Comparison of ENCODE assay signal across 24 cellular contexts in genomic region chr14:55019968-55020554, GRCh38. TPM values are rescaled to one million over a fixed set of nuclear protein-coding genes. Genes with fewer than 3 reads are reported as not detected.
A peak's percentile ranks its signal among the peaks of the same experiment; 100 is the strongest.
DNase-seq lines count a peak whose midpoint lies in the region; ATAC-seq and TF ChIP-seq lines count a peak whose summit lies in the region.
"Had no signal": no experiment of that assay in that cellular context is flagged by ENCODE, and none has a peak within 500 bp of the region (broad histone marks: within the 10 kb centered on the region; RNA-seq: fewer than 3 reads in every experiment).

No MANE protein-coding gene starts in this region.

- H3K14ac ChIP-seq in IMR-90 (replicated peaks; ENCODE audit: low read depth, low read length): no peak overlapping the region

- H3K4me1 ChIP-seq in IMR-90 (ENCODE audit: control insufficient read depth, insufficient read depth, low read length): peaks cover 5% of the 10 kb centered on the region; the same call in 1 of the 2 replicates
- H3K4me1 ChIP-seq: gastroesophageal sphincter, stomach had no signal

- ATAC-seq in IMR-90 (ENCODE audit: low read depth): peak; percentile 35
- ATAC-seq in naive B cell (ENCODE audit: low read depth in 2 of 2): no peak
- no peak for ATAC-seq in GM18520 (IDR thresholded peaks at IDR 0.05; ENCODE audit: unreplicated experiment)
- no peak for ATAC-seq in GM21528 (IDR thresholded peaks at IDR 0.05; ENCODE audit: low FRiP score, unreplicated experiment)
- ATAC-seq: gastroesophageal sphincter, left colon, Right ventricle myocardium inferior had no signal

- intact Hi-C loops in IMR-90 (cut with micrococcal nuclease): no loop called here
- intact Hi-C loops in activated T-helper 2 cell treated with anti-CD3 and anti-CD28 coated beads, Interferon-gamma antibody, Interleukin-2, Interleukin-4, amounts not matched to agents 10 μg/mL and 5 μg/mL and 100 μg/mL, durations not matched to agents 14 hours and 24 hours and 36 hours (cut with micrococcal nuclease): no loop called here

- CTCF ChIA-PET in IMR-90 (lab: Yijun Ruan, JAX): no interaction called here

- H3K4me2 ChIP-seq in IMR-90 (ENCODE audit: low read depth, low read length): peak overlapping the region; percentile 55; the same call in 1 of the 2 replicates

- no peaks in the 10 kb centered on the region; the same call in 1 of the 2 replicates for H3K36me3 ChIP-seq in IMR-90 (ENCODE audit: control insufficient read depth, insufficient read depth, low read length)
- H3K36me3 ChIP-seq: cardiac muscle cell, gastroesophageal sphincter, stomach had no signal

- no peak overlapping the region for H2BK15ac ChIP-seq in IMR-90 (ENCODE audit: low read depth, low read length)

- H3K23ac ChIP-seq in IMR-90 (ENCODE audit: low read depth, low read length): no peak overlapping the region

- no peaks in the 10 kb centered on the region for H3K9me3 Mint-ChIP-seq in activated T-helper 2 cell treated with anti-CD3 and anti-CD28 coated beads, Interferon-gamma antibody, Interleukin-2, Interleukin-4, amounts not matched to agents 10 μg/mL and 5 μg/mL and 100 μg/mL, durations not matched to agents 14 hours and 24 hours and 36 hours
- H3K9me3 Mint-ChIP-seq in naive B cell: no peaks in the 10 kb centered on the region
- H3K9me3 Mint-ChIP-seq: type B pancreatic cell had no signal

- H2AFZ ChIP-seq in IMR-90 (replicated peaks; ENCODE audit: low read length, poor library complexity): no peak overlapping the region

- peak; percentile 48 for DNase-seq in NOMO-1 treated with DMSO at 0.1 percent for 48 hours (lab: John Stamatoyannopoulos, UW; ENCODE audit: unreplicated experiment)
- no peak for DNase-seq in NOMO-1 treated with dmso at 0.1 percent for 144 hours (lab: John Stamatoyannopoulos, UW; ENCODE audit: unreplicated experiment)
- peak; percentile 51 for DNase-seq in IMR-90
- DNase-seq in activated T-helper 2 cell treated with anti-CD3 and anti-CD28 coated beads, Interferon-gamma antibody, Interleukin-2, Interleukin-4, amounts not matched to agents 10 μg/mL and 5 μg/mL and 100 μg/mL, durations not matched to agents 14 hours and 24 hours and 36 hours (ENCODE audit: low spot score): no peak
- DNase-seq in naive B cell: no peak
- DNase-seq in NCI-H2196 (lab: John Stamatoyannopoulos, UW; ENCODE audit: unreplicated experiment): no peak
- DNase-seq: activated CD4-positive, alpha-beta T cell treated with anti-CD3 and anti-CD28 coated beads, Interleukin-2, amount 50 U/mL, for 48 hours; activated T-cell treated with anti-CD3 and anti-CD28 coated beads for 4 hours; C1 segment of cervical spinal cord; left colon; NCI-H1048; NCI-H2029; NCI-H524; posterior cingulate gyrus; stimulated activated CD4-positive, alpha-beta T cell treated with anti-CD3 and anti-CD28 coated beads, Interleukin-1b, Interleukin-23, amount 100 ng/mL, for 48 hours; stomach had no signal

- dilution Hi-C loops in IMR-90 (cut with HindIII; ENCODE audit: low sequenced_read_pairs, unreplicated experiment): no loop called here

- H3K4me3 ChIP-seq in IMR-90 (ENCODE audit: insufficient read depth, low read depth, low read length): no peak overlapping the region
- H3K4me3 ChIP-seq: cardiac muscle cell, gastroesophageal sphincter, HAP-1, stomach had no signal

- no TSS peak for BruUV-seq in IMR-90 (replicated peaks; lab: Mats Ljungman, UMichigan)

- H3K4me3 Mint-ChIP-seq in activated T-helper 2 cell treated with anti-CD3 and anti-CD28 coated beads, Interferon-gamma antibody, Interleukin-2, Interleukin-4, amounts not matched to agents 10 μg/mL and 5 μg/mL and 100 μg/mL, durations not matched to agents 14 hours and 24 hours and 36 hours (ENCODE audit: low read depth): no peak overlapping the region
- H3K4me3 Mint-ChIP-seq in naive B cell: no peak overlapping the region
- H3K4me3 Mint-ChIP-seq: type B pancreatic cell had no signal

- peaks cover 8 to 34% of the 10 kb centered on the region in 2 experiments; a peak in 3 of 4 replicates for H3K79me1 ChIP-seq in IMR-90 (ENCODE audit: low read depth in 1 of 2, low read length in 2 of 2)

- TF ChIP-seq CTCF in IMR-90 (conservative IDR thresholded peaks at IDR 0.05; ENCODE audit: low read depth, low read length): no peak

- TF ChIP-seq POLR2A in IMR-90 (IDR thresholded peaks at IDR 0.05; ENCODE audit: low read depth, low read length): no peak

- no peak overlapping the region for H4K91ac ChIP-seq in IMR-90 (ENCODE audit: insufficient read depth, low read depth, low read length)

- H4K5ac ChIP-seq in IMR-90 (ENCODE audit: low read depth, low read length): no peak overlapping the region; the same call in 1 of the 2 replicates

- peaks cover 61% of the 10 kb centered on the region for H3K36me3 Mint-ChIP-seq in activated T-helper 2 cell treated with anti-CD3 and anti-CD28 coated beads, Interferon-gamma antibody, Interleukin-2, Interleukin-4, amounts not matched to agents 10 μg/mL and 5 μg/mL and 100 μg/mL, durations not matched to agents 14 hours and 24 hours and 36 hours (ENCODE audit: low read depth)
- no peaks in the 10 kb centered on the region for H3K36me3 Mint-ChIP-seq in naive B cell

- no peaks in the 10 kb centered on the region for H3K27me3 Mint-ChIP-seq in activated T-helper 2 cell treated with anti-CD3 and anti-CD28 coated beads, Interferon-gamma antibody, Interleukin-2, Interleukin-4, amounts not matched to agents 10 μg/mL and 5 μg/mL and 100 μg/mL, durations not matched to agents 14 hours and 24 hours and 36 hours (ENCODE audit: low read depth)
- H3K27me3 Mint-ChIP-seq in naive B cell: no peaks in the 10 kb centered on the region
- H3K27me3 Mint-ChIP-seq: type B pancreatic cell had no signal

- H3K27ac Mint-ChIP-seq in activated T-helper 2 cell treated with anti-CD3 and anti-CD28 coated beads, Interferon-gamma antibody, Interleukin-2, Interleukin-4, amounts not matched to agents 10 μg/mL and 5 μg/mL and 100 μg/mL, durations not matched to agents 14 hours and 24 hours and 36 hours: peak overlapping the region; percentile 25
- peak overlapping the region in 4 of 6 donors; percentile 3 to 33 (median 18) for H3K27ac Mint-ChIP-seq in naive B cell
- H3K27ac Mint-ChIP-seq: type B pancreatic cell had no signal

- H3K9me3 ChIP-seq in IMR-90 (ENCODE audit: control insufficient read depth, insufficient read depth, low read length): no peaks in the 10 kb centered on the region
- H3K9me3 ChIP-seq: gastroesophageal sphincter, HAP-1, stomach had no signal

- no peak overlapping the region for H3K4ac ChIP-seq in IMR-90 (ENCODE audit: low read depth, low read length)

- H3K18ac ChIP-seq in IMR-90 (ENCODE audit: low read depth, low read length): no peak overlapping the region; the same call in 1 of the 2 replicates

- H3K27ac ChIP-seq in IMR-90 (ENCODE audit: insufficient read depth, low read length): no peak overlapping the region
- H3K27ac ChIP-seq: 22Rv1, cardiac muscle cell, gastroesophageal sphincter, stomach had no signal

- no peak overlapping the region for H2BK120ac ChIP-seq in IMR-90 (ENCODE audit: low read depth, low read length)

- 0 out of 4 replicates have a peak overlapping the region, but pooled peaks of 1 of the 2 experiments have one; percentile 13 for H4K8ac ChIP-seq in IMR-90 (ENCODE audit: low read depth in 2 of 2, low read length in 2 of 2)

- POLR2A ChIA-PET in IMR-90 (lab: Charles Lee; ENCODE audit: unreplicated experiment): no interaction called here

- H2BK20ac ChIP-seq in IMR-90 (ENCODE audit: low read depth, low read length): no peak overlapping the region

- no peak for TF ChIP-seq RAD21 in IMR-90 (IDR thresholded peaks at IDR 0.05; ENCODE audit: low read length)

- peaks cover 33% of the 10 kb centered on the region for H3K4me1 Mint-ChIP-seq in activated T-helper 2 cell treated with anti-CD3 and anti-CD28 coated beads, Interferon-gamma antibody, Interleukin-2, Interleukin-4, amounts not matched to agents 10 μg/mL and 5 μg/mL and 100 μg/mL, durations not matched to agents 14 hours and 24 hours and 36 hours (ENCODE audit: low read depth)
- H3K4me1 Mint-ChIP-seq in naive B cell: peaks cover 6 to 10% (median 6%) of the 10 kb centered on the region in 3 donors

- H2AK5ac ChIP-seq in IMR-90 (ENCODE audit: low read depth, low read length): no peak overlapping the region

- 80% methylated on average over 2 of the region's 2 CpGs; no CpG with 5 or more reads in 1 of the 2 experiments for WGBS in IMR-90 (ENCODE audit: extremely low coverage in 2 of 2, insufficient read length in 1 of 2), 2 experiments

- H3K56ac ChIP-seq in IMR-90 (ENCODE audit: extremely low read depth, insufficient read depth, low read length): no peak overlapping the region

- H2AK9ac ChIP-seq in IMR-90 (replicated peaks; ENCODE audit: low read depth, low read length, poor library complexity): no peak overlapping the region

- H4K20me1 ChIP-seq in IMR-90 (ENCODE audit: insufficient read depth, low read length): no peaks in the 10 kb centered on the region

- no peaks in the 10 kb centered on the region for H3K27me3 ChIP-seq in IMR-90 (ENCODE audit: control insufficient read depth, insufficient read depth, low read length)
- H3K27me3 ChIP-seq: cardiac muscle cell, gastroesophageal sphincter, stomach had no signal

- no peak overlapping the region for H3K9ac ChIP-seq in IMR-90 (ENCODE audit: low read depth, low read length)

- peak overlapping the region; percentile 10 for H2BK5ac ChIP-seq in IMR-90 (ENCODE audit: low read depth, low read length, poor library complexity, severe bottlenecking)

- no peaks in the 10 kb centered on the region; the same call in 1 of the 2 replicates for H3K9me1 ChIP-seq in IMR-90 (ENCODE audit: insufficient read depth, low read length)

- in situ Hi-C loops in IMR-90 (cut with MboI; ENCODE audit: low sequenced_read_pairs): no loop called here

RNA-seq across cellular contexts. Expression of gene WDHD1, which starts 6.8 kb away (rescaled TPM):
- total RNA-seq in IMR-90 (2012; rRNA removed): 13.1 and 17.5 TPM in 2 replicates
- polyA plus RNA-seq in IMR-90 (2012; rRNA removed) (3.7 and 4.4 TPM in 2 replicates), naive B cell (ENCODE audit: low read depth in 6 of 6) (1 to 10 TPM in 5 of 6 donors, not detected in 1; 2.5 to 5.4 (median 3.1) TPM)
- 0.48 and 0.61 TPM in 2 replicates for polyA plus RNA-seq in IMR-90 (2012; cell fraction: cytosol; rRNA removed)
- 0.27 and 1.9 TPM in 2 replicates for polyA plus RNA-seq in IMR-90 (2012; cell fraction: nucleus; rRNA removed; ENCODE audit: low replicate concordance)
- total RNA-seq in activated T-helper 2 cell treated with anti-CD3 and anti-CD28 coated beads, Interferon-gamma antibody, Interleukin-2, Interleukin-4, amounts not matched to agents 10 μg/mL and 5 μg/mL and 100 μg/mL, durations not matched to agents 14 hours and 24 hours and 36 hours: 50.3 and 51.3 TPM in 2 replicates

RNA-seq across cellular contexts. Expression of gene SOCS4, which starts 7.0 kb away (rescaled TPM):
- total RNA-seq in IMR-90 (2012; rRNA removed): 12.7 and 21.7 TPM in 2 replicates
- polyA plus RNA-seq in IMR-90 (2012; rRNA removed): 3.3 and 4.6 TPM in 2 replicates
- polyA plus RNA-seq in IMR-90 (2012; cell fraction: cytosol; rRNA removed): 0.64 and 0.76 TPM in 2 replicates
- polyA plus RNA-seq in IMR-90 (2012; cell fraction: nucleus; rRNA removed; ENCODE audit: low replicate concordance): 0.88 and 4.1 TPM in 2 replicates
- total RNA-seq in activated T-helper 2 cell treated with anti-CD3 and anti-CD28 coated beads, Interferon-gamma antibody, Interleukin-2, Interleukin-4, amounts not matched to agents 10 μg/mL and 5 μg/mL and 100 μg/mL, durations not matched to agents 14 hours and 24 hours and 36 hours: 35.1 and 37.4 TPM in 2 replicates
- polyA plus RNA-seq in naive B cell (ENCODE audit: low read depth in 6 of 6): 1 to 10 TPM; 1.1 to 7.0 (median 2.4) TPM

RNA-seq across cellular contexts. Expression of gene MAPK1IP1L, which starts 31.4 kb away (rescaled TPM):
- total RNA-seq in IMR-90 (2012; rRNA removed): 37.2 and 44.8 TPM in 2 replicates
- 168 and 201 TPM in 2 replicates for polyA plus RNA-seq in IMR-90 (2012; rRNA removed)
- 131 and 180 TPM in 2 replicates for polyA plus RNA-seq in IMR-90 (2012; cell fraction: cytosol; rRNA removed)
- polyA plus RNA-seq in IMR-90 (2012; cell fraction: nucleus; rRNA removed; ENCODE audit: low replicate concordance): 51.1 and 80.0 TPM in 2 replicates
- total RNA-seq in activated T-helper 2 cell treated with anti-CD3 and anti-CD28 coated beads, Interferon-gamma antibody, Interleukin-2, Interleukin-4, amounts not matched to agents 10 μg/mL and 5 μg/mL and 100 μg/mL, durations not matched to agents 14 hours and 24 hours and 36 hours: 145 and 148 TPM in 2 replicates
- polyA plus RNA-seq in naive B cell (ENCODE audit: low read depth in 6 of 6): 100 to 1,000 TPM; 104 to 140 (median 117) TPM

Comparison
In these comparisons a context has a peak if more than half of its experiments do, and no peak if none do; other contexts are left out.
1. DNase-seq: peak in NOMO-1 treated with DMSO at 0.1 percent for 48 hours (single experiment) and IMR-90 (single experiment); none in NOMO-1 treated with dmso at 0.1 percent for 144 hours (single experiment), activated T-helper 2 cell treated with anti-CD3 and anti-CD28 coated beads, Interferon-gamma antibody, Interleukin-2, Interleukin-4, amounts not matched to agents 10 μg/mL and 5 μg/mL and 100 μg/mL, durations not matched to agents 14 hours and 24 hours and 36 hours (single experiment), naive B cell (single experiment) and NCI-H2196 (single experiment).